10 cellular contexts compared by ENCODE assay signal in the genomic region with DNA sequence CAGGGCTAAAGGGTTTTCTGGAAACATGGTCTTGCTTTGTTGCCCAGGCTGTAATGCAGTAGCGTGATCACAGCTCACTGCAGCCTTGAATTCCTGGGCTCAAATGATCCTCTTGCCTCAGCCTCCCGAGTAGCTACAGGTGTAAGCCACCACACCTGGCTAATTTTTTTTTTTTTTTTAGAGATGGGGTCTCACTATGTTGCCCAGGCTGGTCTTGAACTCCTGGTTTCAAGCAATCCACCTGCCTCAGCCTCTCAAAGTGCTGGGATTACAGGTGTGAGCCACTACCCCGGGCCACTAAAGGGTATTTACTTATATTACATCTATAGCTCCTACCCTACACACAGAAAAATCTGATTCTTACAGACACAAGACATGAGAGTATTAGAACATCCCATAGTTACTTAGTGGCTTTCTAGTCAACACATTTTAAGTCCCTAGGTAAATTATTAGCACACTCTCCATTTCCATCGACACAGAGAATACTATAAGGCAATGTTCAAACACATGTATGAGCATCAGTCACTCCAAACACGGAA. TPM values are rescaled to one million over a fixed set of nuclear protein-coding genes. Genes with fewer than 3 reads are reported as not detected.
DNase-seq lines count a peak whose midpoint lies in the region; ATAC-seq and TF ChIP-seq lines count a peak whose summit lies in the region.
"Had no signal": no experiment of that assay in that cellular context is flagged by ENCODE, and none has a peak within 500 bp of the region (broad histone marks: within the 10 kb centered on the region; RNA-seq: fewer than 3 reads in every experiment).

No MANE protein-coding gene starts in this region.

- peak overlapping the region; percentile 95 for H3K27ac Mint-ChIP-seq in CD4-positive, alpha-beta T cell
- no peak overlapping the region for H3K27ac Mint-ChIP-seq in progenitor cell of endocrine pancreas

- peak overlapping the region; percentile 83 for H3K4me3 Mint-ChIP-seq in CD4-positive, alpha-beta T cell
- no peak overlapping the region for H3K4me3 Mint-ChIP-seq in progenitor cell of endocrine pancreas (ENCODE audit: low read depth)

- no peaks in the 10 kb centered on the region for H3K27me3 Mint-ChIP-seq in CD4-positive, alpha-beta T cell
- H3K27me3 Mint-ChIP-seq in progenitor cell of endocrine pancreas, result no peaks in the 10 kb centered on the region

- POLR2A ChIA-PET in CD4-positive, alpha-beta T cell (lab: Charles Lee), result interaction anchor here (0.7 to 5.2 kb wide), 20 partner anchors 13 to 188 kb away, joined by 3 to 72 read pairs (median 7); a partner anchor contains a TSS

- no peaks in the 10 kb centered on the region for H3K27me3 ChIP-seq in CD4-positive, alpha-beta T cell (ENCODE audit: control insufficient read depth, insufficient read depth, low read length)
- H3K27me3 ChIP-seq in RWPE2 (ENCODE audit: insufficient read depth, poor library complexity, severe bottlenecking) (no peaks in the 10 kb centered on the region), lower lobe of right lung (ENCODE audit: low read depth) (no peaks in the 10 kb centered on the region)
- H3K27me3 ChIP-seq: foreskin keratinocyte had no signal

- H3K9me3 ChIP-seq in CD4-positive, alpha-beta T cell (ENCODE audit: control insufficient read depth, low read length), result no peaks in the 10 kb centered on the region
- no peaks in the 10 kb centered on the region for H3K9me3 ChIP-seq in RWPE2 (ENCODE audit: severe bottlenecking)
- H3K9me3 ChIP-seq in lower lobe of right lung, result no peaks in the 10 kb centered on the region

- DNase-seq in CD4-positive, alpha-beta T cell, result no peak
- DNase-seq in RWPE2 (ENCODE audit: low spot score) (no peak), lower lobe of right lung (no peak), GM20000 (ENCODE audit: low spot score) (no peak), NK-92 (lab: John Stamatoyannopoulos, UW; ENCODE audit: unreplicated experiment) (no peak), progenitor cell of endocrine pancreas (ENCODE audit: low spot score, unreplicated experiment) (no peak), NCI-H1436 (lab: John Stamatoyannopoulos, UW) (no peak)

- H3K36me3 ChIP-seq in RWPE2 (ENCODE audit: low read depth) (peaks cover 9% of the 10 kb centered on the region), lower lobe of right lung (peaks cover 5% of the 10 kb centered on the region)

- peak overlapping the region; percentile 39 for H3K27ac ChIP-seq in CD4-positive, alpha-beta T cell (ENCODE audit: low read depth, low read length)
- H3K27ac ChIP-seq in RWPE2 (ENCODE audit: poor library complexity, severe bottlenecking) (no peak overlapping the region), lower lobe of right lung (peak overlapping the region; percentile 61)
- H3K27ac ChIP-seq: foreskin keratinocyte had no signal

- H3K4me1 ChIP-seq in RWPE2 (ENCODE audit: insufficient read depth, poor library complexity, severe bottlenecking) (peaks cover 29% of the 10 kb centered on the region), lower lobe of right lung (peaks cover 27% of the 10 kb centered on the region)

- H3K4me3 ChIP-seq in RWPE2 (ENCODE audit: severe bottlenecking) (no peak overlapping the region), lower lobe of right lung (no peak overlapping the region)

- H3K36me3 Mint-ChIP-seq in CD4-positive, alpha-beta T cell (ENCODE audit: low read depth), result peaks cover 14% of the 10 kb centered on the region
- peaks cover 15% of the 10 kb centered on the region for H3K36me3 Mint-ChIP-seq in progenitor cell of endocrine pancreas (ENCODE audit: insufficient read depth)

- no peaks in the 10 kb centered on the region for H3K9me3 Mint-ChIP-seq in CD4-positive, alpha-beta T cell
- H3K9me3 Mint-ChIP-seq in progenitor cell of endocrine pancreas (ENCODE audit: low read depth), result peaks cover 8% of the 10 kb centered on the region

- intact Hi-C loops in CD4-positive, alpha-beta T cell (cut with DNase I, micrococcal nuclease), result loop anchor here (1.0 to 5.0 kb wide), 4 partner anchors 14 to 121 kb away; a partner anchor contains a TSS
- intact Hi-C loops in lower lobe of right lung (cut with DNase I), result no loop called here

- H3K4me1 Mint-ChIP-seq in CD4-positive, alpha-beta T cell (ENCODE audit: low read depth), result peaks cover 10% of the 10 kb centered on the region
- H3K4me1 Mint-ChIP-seq in progenitor cell of endocrine pancreas (ENCODE audit: low read depth), result peaks cover 1% of the 10 kb centered on the region

- ATAC-seq in CD4-positive, alpha-beta T cell (ENCODE audit: poor library complexity), result peak; percentile 25
- ATAC-seq in GM21515 (IDR thresholded peaks at IDR 0.05; ENCODE audit: unreplicated experiment), result peak; percentile 27
- ATAC-seq in RWPE2 (ENCODE audit: low read depth), result peak; percentile 3; the same call in 1 of the 3 replicates
- no peak for ATAC-seq in lower lobe of right lung

- CTCF ChIA-PET in CD4-positive, alpha-beta T cell (lab: Charles Lee), result interaction anchor here (0.5 to 5.3 kb wide), 36 partner anchors 9 to 443 kb away, joined by 3 to 63 read pairs (median 4); a partner anchor contains a TSS

- TF ChIP-seq CTCF in CD4-positive, alpha-beta T cell (IDR thresholded peaks at IDR 0.05), result no peak
- no peak for TF ChIP-seq CTCF in RWPE2 (IDR thresholded peaks at IDR 0.05; ENCODE audit: poor library complexity, severe bottlenecking)
- TF ChIP-seq CTCF in lower lobe of right lung (IDR thresholded peaks at IDR 0.05), result no peak
- TF ChIP-seq CTCF in GM20000 (IDR thresholded peaks at IDR 0.05; ENCODE audit: extremely low read depth, missing control alignments), result no peak
- no peak for TF ChIP-seq CTCF in progenitor cell of endocrine pancreas (IDR thresholded peaks at IDR 0.05; ENCODE audit: unreplicated experiment)

RNA-seq across cellular contexts. Expression of a gene that starts 6.2 kb away (rescaled TPM):
- 10 to 100 TPM; 74.8 to 75.3 TPM for total RNA-seq in CD4-positive, alpha-beta T cell
- total RNA-seq in lower lobe of right lung (64.9 TPM), progenitor cell of endocrine pancreas (79.7 and 80.9 TPM in 2 replicates)

RNA-seq across cellular contexts. Expression of a gene that starts 6.3 kb away (rescaled TPM):
- 1 to 10 TPM; 1.6 to 1.9 TPM for total RNA-seq in CD4-positive, alpha-beta T cell
- total RNA-seq in lower lobe of right lung (2.0 TPM), progenitor cell of endocrine pancreas (2.3 and 2.8 TPM in 2 replicates)

RNA-seq across cellular contexts. Expression of a gene that starts 14.3 kb away (rescaled TPM):
- total RNA-seq in CD4-positive, alpha-beta T cell, result 1 to 10 TPM; 5.2 to 7.4 TPM
- total RNA-seq in lower lobe of right lung (42.8 TPM), progenitor cell of endocrine pancreas (29.7 and 34.7 TPM in 2 replicates)

RNA-seq across cellular contexts. Expression of a gene that starts 22.1 kb away (rescaled TPM):
- 1 to 10 TPM; 1.5 to 1.7 TPM for total RNA-seq in CD4-positive, alpha-beta T cell
- total RNA-seq in lower lobe of right lung, result 0.97 TPM
- total RNA-seq in progenitor cell of endocrine pancreas, result 1.7 and 1.9 TPM in 2 replicates
- total RNA-seq: occipital lobe had no signal

RNA-seq across cellular contexts. Expression of a gene that starts 27.6 kb away (rescaled TPM):
- 100 to 1,000 TPM; 166 to 171 TPM for total RNA-seq in CD4-positive, alpha-beta T cell
- total RNA-seq in lower lobe of right lung (198 TPM), progenitor cell of endocrine pancreas (101 and 103 TPM in 2 replicates)

Comparison
In these comparisons a context has a peak if more than half of its experiments do, and no peak if none do; other contexts are left out.
1. ATAC-seq: peak in CD4-positive, alpha-beta T cell (single experiment), GM21515 (single experiment) and RWPE2 (single experiment); none in lower lobe of right lung (0 of 2).